Comparison of ENCODE assay signal across 8 cellular contexts in the genomic region with DNA sequence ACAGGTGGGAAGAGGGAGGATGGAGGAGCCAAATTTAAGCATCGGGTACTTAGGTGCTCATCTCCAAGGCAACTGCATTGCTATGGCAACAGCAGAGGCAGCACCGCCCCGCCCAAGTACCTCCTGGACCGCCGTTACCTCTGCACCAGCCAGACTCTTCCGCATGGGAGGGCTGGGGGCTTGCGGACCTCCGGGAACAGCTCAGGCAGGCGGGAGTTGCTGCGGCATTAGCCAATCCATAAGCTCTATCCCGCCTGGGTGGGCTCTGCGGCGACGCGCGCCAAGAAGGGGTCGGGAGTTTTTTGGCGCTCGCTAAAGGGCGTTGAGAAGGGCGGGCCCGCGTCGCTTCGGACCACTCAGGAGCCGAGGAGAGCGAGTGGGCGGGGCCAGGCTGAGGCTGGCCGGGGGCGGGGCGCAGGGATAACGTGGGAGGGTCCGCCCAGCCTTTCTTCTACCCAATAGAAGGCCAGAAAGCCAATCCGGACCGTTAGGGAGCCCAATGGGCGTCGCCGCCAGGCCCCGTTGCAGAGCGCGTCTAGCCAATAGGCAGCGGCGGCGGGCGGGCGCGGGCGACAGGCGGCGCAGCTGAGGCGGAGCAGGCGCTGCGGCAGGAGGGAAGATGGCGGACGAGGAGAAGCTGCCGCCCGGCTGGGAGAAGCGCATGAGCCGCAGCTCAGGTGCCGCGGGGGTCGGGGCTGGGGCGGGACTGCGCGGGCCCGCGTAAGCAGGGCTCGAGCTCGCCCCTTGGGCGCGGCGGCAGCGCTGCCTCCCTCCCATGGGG. TPM values are rescaled to one million over a fixed set of nuclear protein-coding genes. Genes with fewer than 3 reads are reported as not detected.
DNase-seq lines count a peak whose midpoint lies in the region; ATAC-seq and TF ChIP-seq lines count a peak whose summit lies in the region.

A gene (plus strand): TSS at position 593 of the 781 bp plus-strand sequence. CDS start 27 bp downstream, at position 620.

- no peaks in the 10 kb centered on the region for H3K27me3 ChIP-seq in heart right ventricle
- H3K27me3 ChIP-seq in upper lobe of right lung, result no peaks in the 10 kb centered on the region

- H3K4me1 ChIP-seq in heart right ventricle (peaks cover 6 to 36% (median 17%) of the 10 kb centered on the region in 9 donors), upper lobe of right lung (peaks cover 12% of the 10 kb centered on the region)

- H3K27ac ChIP-seq in heart right ventricle (peak within 1 kb of the TSS; percentile 61 to 90 (median 78)), upper lobe of right lung (peak within 1 kb of the TSS; percentile 73)

- WGBS in heart right ventricle, 2 donors, result 0 to 1% methylated on average over 51 to 73 of the region's 73 CpGs

- peak; percentile 99 for DNase-seq in GM13976 (ENCODE audit: low spot score)
- DNase-seq in NCI-H146 treated with DMSO at 0.1 percent for 48 hours (lab: John Stamatoyannopoulos, UW; ENCODE audit: unreplicated experiment), result peak; percentile 90
- peak; percentile 97 for DNase-seq in amniotic epithelial cell (ENCODE audit: low read depth)
- DNase-seq in heart right ventricle, result peak; percentile 99
- peak; percentile 100 for DNase-seq in posterior vena cava (ENCODE audit: low spot score)
- DNase-seq in upper lobe of right lung, result peak; percentile 99

- intact Hi-C loops in T-helper 1 cell treated with Interleukin-12 subunit alpha and Interleukin-12 subunit beta and Interleukin-4 antibody, amounts not matched to agents 30 ng/mL and 1 ng/mL, for 36 hours (cut with micrococcal nuclease), result loop anchor here (1.0 to 10.0 kb wide), 11 partner anchors 8 to 1003 kb away; a partner anchor contains a TSS
- intact Hi-C loops in heart right ventricle (cut with DNase I), result no loop called here
- intact Hi-C loops in posterior vena cava (cut with DNase I), result no loop called here
- intact Hi-C loops in upper lobe of right lung (cut with DNase I), result no loop called here

- in situ Hi-C loops in GM13976 (cut with MboI; ENCODE audit: low sequenced_read_pairs, unreplicated experiment), result no loop called here

- H3K4me3 ChIP-seq in heart right ventricle (peak within 1 kb of the TSS; percentile 88 to 99 (median 98)), upper lobe of right lung (peak within 1 kb of the TSS; percentile 85)

- peak; percentile 93 for ATAC-seq in HG02870 (IDR thresholded peaks at IDR 0.05; ENCODE audit: unreplicated experiment)
- peak; percentile 97 to 100 (median 100) for ATAC-seq in heart right ventricle
- peak; percentile 99 for ATAC-seq in upper lobe of right lung

- TF ChIP-seq CTCF in GM13976 (IDR thresholded peaks at IDR 0.05; ENCODE audit: borderline replicate concordance, control extremely low read depth, extremely low read depth, insufficient read depth, missing control alignments), result peak; percentile 61
- TF ChIP-seq CTCF in heart right ventricle (IDR thresholded peaks at IDR 0.05), result peak; percentile 40 to 90 (median 77)
- peak; percentile 73 for TF ChIP-seq CTCF in upper lobe of right lung (IDR thresholded peaks at IDR 0.05)

- H3K9me3 ChIP-seq in heart right ventricle (no peaks in the 10 kb centered on the region), upper lobe of right lung (no peaks in the 10 kb centered on the region)

- H3K36me3 ChIP-seq in heart right ventricle, result peaks cover 0 to 42% (median 15%) of the 10 kb centered on the region in 9 donors
- peaks cover 16% of the 10 kb centered on the region for H3K36me3 ChIP-seq in upper lobe of right lung

RNA-seq across cellular contexts. Expression of the gene that starts here (rescaled TPM):
- 98.0 and 102 TPM in 2 replicates for total RNA-seq in T-helper 1 cell treated with Interleukin-12 subunit alpha and Interleukin-12 subunit beta and Interleukin-4 antibody, amounts not matched to agents 30 ng/mL and 1 ng/mL, for 36 hours
- total RNA-seq in heart right ventricle (100 to 1,000 TPM in 2 of 10 donors, 10 to 100 TPM in 8; 81.1 to 109 (median 90.8) TPM), posterior vena cava (10 to 100 TPM; 54.0 to 62.4 TPM), upper lobe of right lung (50.3 TPM)
- polyA plus RNA-seq in heart right ventricle, result 100 to 1,000 TPM in 1 of 2 donors, 10 to 100 TPM in 1; 74.6 to 152 TPM

Comparison
In these comparisons a context has a peak if more than half of its experiments do, and no peak if none do; other contexts are left out.
1. Peak in every context shown above with its lines: DNase-seq, ATAC-seq, H3K4me3 ChIP-seq and H3K27ac ChIP-seq.